Comparison of ENCODE assay signal across 8 cellular contexts in genomic region chr12:57522887-57523705, GRCh38. TPM values are rescaled to one million over a fixed set of nuclear protein-coding genes. Genes with fewer than 3 reads are reported as not detected.
A peak's percentile ranks its signal among the peaks of the same experiment; 100 is the strongest.
DNase-seq lines count a peak whose midpoint lies in the region; ATAC-seq and TF ChIP-seq lines count a peak whose summit lies in the region.

No MANE protein-coding gene starts in this region.

- H3K36me3 ChIP-seq in left ventricle myocardium inferior = peaks cover 38% of the 10 kb centered on the region

- no peaks in the 10 kb centered on the region for H3K27me3 ChIP-seq in left ventricle myocardium inferior (ENCODE audit: low read depth)

- peak overlapping the region; percentile 96 for H3K4me3 Mint-ChIP-seq in progenitor cell of endocrine pancreas (ENCODE audit: low read depth)

- H3K27ac ChIP-seq in adipose tissue (ENCODE audit: low read depth, low read length) (peak overlapping the region; percentile 56), left ventricle myocardium inferior (replicated peaks) (peak overlapping the region; percentile 100)

- intact Hi-C loops in left ventricle myocardium inferior (cut with micrococcal nuclease) = no loop called here

- peak overlapping the region; percentile 97 for H3K27ac Mint-ChIP-seq in progenitor cell of endocrine pancreas

- peaks cover 5% of the 10 kb centered on the region for H3K36me3 Mint-ChIP-seq in progenitor cell of endocrine pancreas (ENCODE audit: insufficient read depth)

- TF ChIP-seq CTCF in left ventricle myocardium inferior (IDR thresholded peaks at IDR 0.05; ENCODE audit: borderline replicate concordance) (no peak), progenitor cell of endocrine pancreas (IDR thresholded peaks at IDR 0.05; ENCODE audit: unreplicated experiment) (no peak)

- H3K4me1 Mint-ChIP-seq in progenitor cell of endocrine pancreas (ENCODE audit: low read depth) = peaks cover 36% of the 10 kb centered on the region

- H3K4me3 ChIP-seq in left ventricle myocardium inferior = peak overlapping the region; percentile 93

- H3K4me1 ChIP-seq in left ventricle myocardium inferior = peaks cover 62% of the 10 kb centered on the region

- H3K27me3 Mint-ChIP-seq in progenitor cell of endocrine pancreas = no peaks in the 10 kb centered on the region

- WGBS in adipose tissue, 3 donors = 0 to 1% (median 1%) methylated on average over 20 to 38 of the region's 38 CpGs

- peak; percentile 17 to 74 for DNase-seq in NCI-H526 (lab: John Stamatoyannopoulos, UW)
- DNase-seq in NCI-H526 treated with DMSO at 0.1 percent for 48 hours (lab: John Stamatoyannopoulos, UW) = no peak
- peak; percentile 67 for DNase-seq in left ventricle myocardium inferior
- peak; percentile 37 for DNase-seq in progenitor cell of endocrine pancreas (ENCODE audit: low spot score, unreplicated experiment)

- no peaks in the 10 kb centered on the region for H3K9me3 ChIP-seq in left ventricle myocardium inferior (replicated peaks)

- no peak for ATAC-seq in GM21723 (IDR thresholded peaks at IDR 0.05; ENCODE audit: unreplicated experiment)
- no peak for ATAC-seq in GM18861 (IDR thresholded peaks at IDR 0.05; ENCODE audit: unreplicated experiment)

- no peaks in the 10 kb centered on the region for H3K9me3 Mint-ChIP-seq in progenitor cell of endocrine pancreas (ENCODE audit: low read depth)

TF ChIP-seq in PFSK-1, 5 proteins besides CTCF, POLR2A, EP300 and RAD21:
- TF ChIP-seq SIN3A (IDR thresholded peaks at IDR 0.05; ENCODE audit: borderline replicate concordance, insufficient read depth, low read length) (no peak), POLR2AphosphoS5 (IDR thresholded peaks at IDR 0.05; ENCODE audit: low read depth, low read length) (peak; percentile 45; the same call in 1 of the 2 replicates)

RNA-seq across cellular contexts. Expression of gene MBD6, which starts 0.5 kb away (rescaled TPM):
- 69.7 TPM for polyA plus RNA-seq in PFSK-1 (2012; ENCODE audit: insufficient read length, low read depth)
- 10 to 100 TPM; 20.9 to 32.4 (median 24.8) TPM for polyA plus RNA-seq in adipose tissue
- total RNA-seq in left ventricle myocardium inferior = 33.1 TPM
- 158 and 159 TPM in 2 replicates for total RNA-seq in progenitor cell of endocrine pancreas

RNA-seq across cellular contexts. Expression of gene DDIT3, which starts 2.8 kb away (rescaled TPM):
- polyA plus RNA-seq in PFSK-1 (2012; ENCODE audit: insufficient read length, low read depth) = 166 TPM
- polyA plus RNA-seq in adipose tissue = 10 to 100 TPM; 27.4 to 30.6 (median 28.1) TPM
- total RNA-seq in left ventricle myocardium inferior = 20.4 TPM
- total RNA-seq in progenitor cell of endocrine pancreas = 15.7 and 18.5 TPM in 2 replicates

RNA-seq across cellular contexts. Expression of gene DCTN2, which starts 23.9 kb away (rescaled TPM):
- 144 TPM for polyA plus RNA-seq in PFSK-1 (2012; ENCODE audit: insufficient read length, low read depth)
- polyA plus RNA-seq in adipose tissue = 10 to 100 TPM; 88.6 to 95.1 (median 93.2) TPM
- total RNA-seq in left ventricle myocardium inferior = 87.8 TPM
- total RNA-seq in progenitor cell of endocrine pancreas = 144 and 153 TPM in 2 replicates

RNA-seq across cellular contexts. Expression of gene KIF5A, which starts 26.7 kb away (rescaled TPM):
- 0.15 TPM for polyA plus RNA-seq in PFSK-1 (2012; ENCODE audit: insufficient read length, low read depth)
- under 1 TPM; 0.04 to 0.41 (median 0.11) TPM for polyA plus RNA-seq in adipose tissue
- total RNA-seq in left ventricle myocardium inferior (0.08 TPM), progenitor cell of endocrine pancreas (2.5 and 2.8 TPM in 2 replicates)

RNA-seq across cellular contexts. Expression of gene MARS1, which starts 35.2 kb away (rescaled TPM):
- polyA plus RNA-seq in PFSK-1 (2012; ENCODE audit: insufficient read length, low read depth) = 474 TPM
- polyA plus RNA-seq in adipose tissue = 10 to 100 TPM; 31.7 to 67.0 (median 42.7) TPM
- total RNA-seq in left ventricle myocardium inferior (73.1 TPM), progenitor cell of endocrine pancreas (290 and 318 TPM in 2 replicates)
